ENCODE assay signal across 12 cellular contexts in the genomic region with DNA sequence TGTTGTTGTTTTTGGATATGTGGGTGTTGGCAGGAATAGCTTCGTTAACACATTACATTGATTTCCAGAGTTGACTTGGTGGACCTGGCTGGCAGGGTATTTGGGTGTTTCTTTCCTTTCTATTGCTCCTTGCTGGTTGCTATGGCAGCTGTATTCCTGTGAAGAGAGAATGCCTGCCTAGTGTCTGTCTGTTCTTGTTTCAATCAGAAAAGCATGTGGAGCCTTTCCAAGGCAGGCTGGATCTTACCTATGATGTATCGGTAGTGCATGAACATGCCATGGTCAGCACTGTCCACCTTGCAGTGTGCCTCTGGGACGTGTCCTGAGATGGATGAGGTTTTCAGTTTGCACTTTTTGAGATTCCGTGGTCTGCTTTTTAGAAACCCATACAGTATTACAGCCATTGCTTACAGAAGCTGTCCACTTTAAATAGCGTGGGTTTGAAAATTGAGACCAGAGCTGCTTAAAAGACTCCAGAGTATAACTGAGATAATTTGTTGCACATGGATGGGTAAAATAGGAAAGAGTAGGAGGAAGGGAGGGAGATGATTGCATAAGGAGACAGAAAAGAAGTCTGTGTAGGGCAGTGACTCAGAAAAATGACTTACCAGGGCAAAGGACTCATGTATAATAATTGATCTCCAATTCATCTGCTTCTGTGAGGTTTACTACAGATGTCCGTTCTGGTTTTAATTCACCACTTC. TPM values are rescaled to one million over a fixed set of nuclear protein-coding genes. Genes with fewer than 3 reads are reported as not detected.
A peak's percentile ranks its signal among the peaks of the same experiment; 100 is the strongest.
DNase-seq lines count a peak whose midpoint lies in the region; ATAC-seq and TF ChIP-seq lines count a peak whose summit lies in the region.
"Had no signal": no experiment of that assay in that cellular context is flagged by ENCODE, and none has a peak within 500 bp of the region (broad histone marks: within the 10 kb centered on the region; RNA-seq: fewer than 3 reads in every experiment).

No MANE protein-coding gene starts in this region.

- H3K14ac ChIP-seq in H9 (ENCODE audit: insufficient read depth, low read length) = no peak overlapping the region

- H2BK12ac ChIP-seq in H9 (ENCODE audit: insufficient read length, low read depth, low read length) = no peak overlapping the region

- no peak overlapping the region for H3K4me2 ChIP-seq in H9 (ENCODE audit: insufficient read depth, insufficient read length, low read length)

- no peak overlapping the region for H2BK15ac ChIP-seq in H9 (ENCODE audit: low read depth, low read length)

- no peaks in the 10 kb centered on the region for H3K79me2 ChIP-seq in H9 (ENCODE audit: insufficient read depth, low read length)

- H3K23ac ChIP-seq in H9 (ENCODE audit: insufficient read length, low read depth, low read length) = no peak overlapping the region

- no peak overlapping the region for H2AK5ac ChIP-seq in H9 (ENCODE audit: insufficient read length, low read length)

- no CpG with 5 or more reads among the region's 6 CpGs for WGBS in H9 (ENCODE audit: extremely low coverage, insufficient read length, low lambda C conversion rate)

- H2BK5ac ChIP-seq in H9 (ENCODE audit: insufficient read length, low read length) = no peak overlapping the region

- H3K27ac Mint-ChIP-seq in H9 = peak overlapping the region; percentile 89 to 93 (median 89)
- H3K27ac Mint-ChIP-seq in activated CD4-positive, alpha-beta memory T cell treated with anti-CD3 and anti-CD28 coated beads, Interleukin-2, amount 10 ng/mL, durations not matched to agents 7 days and 5 days = no peak overlapping the region
- no peak overlapping the region for H3K27ac Mint-ChIP-seq in activated T-helper 1 cell treated with anti-CD3 and anti-CD28 coated beads, Interleukin-12 subunit alpha, Interleukin-12 subunit beta, Interleukin-2, Interleukin-4 antibody, amounts not matched to agents 30 ng/mL and 10 ng/mL and 1 ng/mL, durations not matched to agents 14 hours and 24 hours and 36 hours

- no peak overlapping the region for H3K56ac ChIP-seq in H9 (ENCODE audit: insufficient read length, low read depth, low read length)

- no peak overlapping the region for H3T11ph ChIP-seq in H9 (ENCODE audit: low read length)

- peak overlapping the region in 1 of 2 experiments; percentile 27; a peak in 1 of 5 replicates for H3K4me3 Mint-ChIP-seq in H9
- no peak overlapping the region for H3K4me3 Mint-ChIP-seq in activated CD4-positive, alpha-beta memory T cell treated with anti-CD3 and anti-CD28 coated beads, Interleukin-2, amount 10 ng/mL, durations not matched to agents 7 days and 5 days
- no peak overlapping the region for H3K4me3 Mint-ChIP-seq in activated T-helper 1 cell treated with anti-CD3 and anti-CD28 coated beads, Interleukin-12 subunit alpha, Interleukin-12 subunit beta, Interleukin-2, Interleukin-4 antibody, amounts not matched to agents 30 ng/mL and 10 ng/mL and 1 ng/mL, durations not matched to agents 14 hours and 24 hours and 36 hours

- H3K36me3 Mint-ChIP-seq in H9 (ENCODE audit: insufficient read depth in 1 of 3, low read depth in 3 of 3) = no peaks in the 10 kb centered on the region
- no peaks in the 10 kb centered on the region for H3K36me3 Mint-ChIP-seq in activated CD4-positive, alpha-beta memory T cell treated with anti-CD3 and anti-CD28 coated beads, Interleukin-2, amount 10 ng/mL, durations not matched to agents 7 days and 5 days (ENCODE audit: low read depth)
- H3K36me3 Mint-ChIP-seq in activated T-helper 1 cell treated with anti-CD3 and anti-CD28 coated beads, Interleukin-12 subunit alpha, Interleukin-12 subunit beta, Interleukin-2, Interleukin-4 antibody, amounts not matched to agents 30 ng/mL and 10 ng/mL and 1 ng/mL, durations not matched to agents 14 hours and 24 hours and 36 hours (ENCODE audit: low read depth) = no peaks in the 10 kb centered on the region

- H3K18ac ChIP-seq in H9 (ENCODE audit: insufficient read length, low read depth, low read length) = peak overlapping the region; percentile 56

- no peak overlapping the region for H2BK20ac ChIP-seq in H9 (ENCODE audit: low read depth, low read length, poor library complexity, severe bottlenecking)

- H2AFZ ChIP-seq in H9 (ENCODE audit: low read length) = no peak overlapping the region

- no peak overlapping the region for H2BK120ac ChIP-seq in H9 (ENCODE audit: low read depth, low read length, poor library complexity, severe bottlenecking)

- no peak overlapping the region for H3K9ac ChIP-seq in H9 (ENCODE audit: extremely low read depth, insufficient read length, low read length)

- CTCF ChIA-PET in activated CD4-positive, alpha-beta memory T cell treated with anti-CD3 and anti-CD28 coated beads, Interleukin-2, amount 10 ng/mL, durations not matched to agents 7 days and 5 days (lab: Charles Lee) = no interaction called here

- no peaks in the 10 kb centered on the region; a peak in 1 of 5 replicates for H3K9me3 Mint-ChIP-seq in H9
- H3K9me3 Mint-ChIP-seq in activated CD4-positive, alpha-beta memory T cell treated with anti-CD3 and anti-CD28 coated beads, Interleukin-2, amount 10 ng/mL, durations not matched to agents 7 days and 5 days = no peaks in the 10 kb centered on the region
- H3K9me3 Mint-ChIP-seq in activated T-helper 1 cell treated with anti-CD3 and anti-CD28 coated beads, Interleukin-12 subunit alpha, Interleukin-12 subunit beta, Interleukin-2, Interleukin-4 antibody, amounts not matched to agents 30 ng/mL and 10 ng/mL and 1 ng/mL, durations not matched to agents 14 hours and 24 hours and 36 hours = no peaks in the 10 kb centered on the region

- no peak overlapping the region for H3K27ac ChIP-seq in H9 (ENCODE audit: insufficient read length, low read depth, low read length)
- peak overlapping the region; percentile 60 for H3K27ac ChIP-seq in angular gyrus (ENCODE audit: low read depth, low read length)
- H3K27ac ChIP-seq in foreskin keratinocyte = no peak overlapping the region
- H3K27ac ChIP-seq: upper lobe of right lung had no signal

- no peaks in the 10 kb centered on the region for H3K27me3 Mint-ChIP-seq in H9 (ENCODE audit: low read depth)
- H3K27me3 Mint-ChIP-seq in activated CD4-positive, alpha-beta memory T cell treated with anti-CD3 and anti-CD28 coated beads, Interleukin-2, amount 10 ng/mL, durations not matched to agents 7 days and 5 days = peaks cover 8% of the 10 kb centered on the region
- peaks cover 5% of the 10 kb centered on the region for H3K27me3 Mint-ChIP-seq in activated T-helper 1 cell treated with anti-CD3 and anti-CD28 coated beads, Interleukin-12 subunit alpha, Interleukin-12 subunit beta, Interleukin-2, Interleukin-4 antibody, amounts not matched to agents 30 ng/mL and 10 ng/mL and 1 ng/mL, durations not matched to agents 14 hours and 24 hours and 36 hours (ENCODE audit: insufficient read depth)

- H3K4me1 ChIP-seq in H9 (ENCODE audit: insufficient read depth, low read length) (peaks cover 3% of the 10 kb centered on the region; the same call in 1 of the 2 replicates), foreskin keratinocyte (no peaks in the 10 kb centered on the region)

- no peaks in the 10 kb centered on the region for H3K27me3 ChIP-seq in H9 (ENCODE audit: insufficient read depth, low read length)
- H3K27me3 ChIP-seq in foreskin keratinocyte = no peaks in the 10 kb centered on the region
- H3K27me3 ChIP-seq: upper lobe of right lung had no signal

- H3K4me1 Mint-ChIP-seq in H9 = peaks cover 41 to 42% of the 10 kb centered on the region in 2 experiments
- no peaks in the 10 kb centered on the region for H3K4me1 Mint-ChIP-seq in activated CD4-positive, alpha-beta memory T cell treated with anti-CD3 and anti-CD28 coated beads, Interleukin-2, amount 10 ng/mL, durations not matched to agents 7 days and 5 days
- no peaks in the 10 kb centered on the region for H3K4me1 Mint-ChIP-seq in activated T-helper 1 cell treated with anti-CD3 and anti-CD28 coated beads, Interleukin-12 subunit alpha, Interleukin-12 subunit beta, Interleukin-2, Interleukin-4 antibody, amounts not matched to agents 30 ng/mL and 10 ng/mL and 1 ng/mL, durations not matched to agents 14 hours and 24 hours and 36 hours (ENCODE audit: low read depth)

- no peak overlapping the region for H4K5ac ChIP-seq in H9 (ENCODE audit: insufficient read length, low read depth, low read length)

- H4K91ac ChIP-seq in H9 (ENCODE audit: insufficient read length, low read depth, low read length) = no peak overlapping the region

- intact Hi-C loops in sciatic nerve (cut with DNase I) = no loop called here
- intact Hi-C loops in activated T-helper 1 cell treated with anti-CD3 and anti-CD28 coated beads, Interleukin-12 subunit alpha, Interleukin-12 subunit beta, Interleukin-2, Interleukin-4 antibody, amounts not matched to agents 30 ng/mL and 10 ng/mL and 1 ng/mL, durations not matched to agents 14 hours and 24 hours and 36 hours (cut with micrococcal nuclease) = no loop called here

- H4K20me1 ChIP-seq in H9 (ENCODE audit: control insufficient read depth, insufficient read depth, insufficient read length) = no peaks in the 10 kb centered on the region

- no peak overlapping the region for H4K8ac ChIP-seq in H9 (replicated peaks; ENCODE audit: insufficient read length, low read depth, low read length)

- H3K23me2 ChIP-seq in H9 (ENCODE audit: insufficient read length, low read depth, low read length, poor library complexity, severe bottlenecking) = no peaks in the 10 kb centered on the region

- no peak overlapping the region for H3K4ac ChIP-seq in H9 (ENCODE audit: low read depth, low read length)

- no peaks in the 10 kb centered on the region for H3K9me3 ChIP-seq in H9 (ENCODE audit: control insufficient read depth, low read depth, low read length)
- H3K9me3 ChIP-seq: upper lobe of right lung had no signal

- no peaks in the 10 kb centered on the region for H3K79me1 ChIP-seq in H9 (ENCODE audit: insufficient read depth, low read depth, low read length, poor library complexity, severe bottlenecking)

- POLR2A ChIA-PET in activated CD4-positive, alpha-beta memory T cell treated with anti-CD3 and anti-CD28 coated beads, Interleukin-2, amount 10 ng/mL, durations not matched to agents 7 days and 5 days (lab: Charles Lee) = no interaction called here

- DNase-seq in H9 (no peak), foreskin keratinocyte (peak in 1 of 2 donors; percentile 46), sciatic nerve (ENCODE audit: low spot score) (no peak), CD1c-positive myeloid dendritic cell (ENCODE audit: extremely low spot score) (no peak)
- no peak for DNase-seq in stimulated activated CD4-positive, alpha-beta T cell treated with anti-CD3 and anti-CD28 coated beads, Interleukin-4, amount 100 ng/mL, for 4 hours
- DNase-seq in activated CD4-positive, alpha-beta memory T cell treated with anti-CD3 and anti-CD28 coated beads, Interleukin-2, amount 10 ng/mL, durations not matched to agents 7 days and 5 days = no peak
- no peak for DNase-seq in activated T-helper 1 cell treated with anti-CD3 and anti-CD28 coated beads, Interleukin-12 subunit alpha, Interleukin-12 subunit beta, Interleukin-2, Interleukin-4 antibody, amounts not matched to agents 30 ng/mL and 10 ng/mL and 1 ng/mL, durations not matched to agents 14 hours and 24 hours and 36 hours (ENCODE audit: low spot score)
- DNase-seq: NCI-H1092 treated with DMSO at 0.1 percent for 48 hours, NCI-H510A treated with DMSO at 0.1 percent for 48 hours, small intestine, upper lobe of right lung had no signal

- peak; percentile 57 for ATAC-seq in foreskin keratinocyte
- ATAC-seq in sciatic nerve = peak; percentile 55
- ATAC-seq: upper lobe of right lung had no signal

- no peak for TF ChIP-seq CTCF in H9 (conservative IDR thresholded peaks at IDR 0.05)
- no peak for TF ChIP-seq CTCF in foreskin keratinocyte (conservative IDR thresholded peaks at IDR 0.05)

RNA-seq across cellular contexts. Expression of a gene that starts 20.0 kb away (rescaled TPM):
- total RNA-seq in H9 (2021) (14.1 and 14.6 TPM in 2 replicates), foreskin keratinocyte (7.6 and 8.6 TPM in 2 replicates), sciatic nerve (13.5 TPM)
- 5.4 and 5.9 TPM in 2 replicates for polyA plus RNA-seq in foreskin keratinocyte
- total RNA-seq in activated CD4-positive, alpha-beta memory T cell treated with anti-CD3 and anti-CD28 coated beads, Interleukin-2, amount 10 ng/mL, durations not matched to agents 7 days and 5 days = not detected
- total RNA-seq in activated T-helper 1 cell treated with anti-CD3 and anti-CD28 coated beads, Interleukin-12 subunit alpha, Interleukin-12 subunit beta, Interleukin-2, Interleukin-4 antibody, amounts not matched to agents 30 ng/mL and 10 ng/mL and 1 ng/mL, durations not matched to agents 14 hours and 24 hours and 36 hours = not detected in 2 replicates

Comparison
In these comparisons a context has a peak if more than half of its experiments do, and no peak if none do; other contexts are left out.
1. H3K27ac Mint-ChIP-seq: peak in H9 (3 of 3); none in activated CD4-positive, alpha-beta memory T cell treated with anti-CD3 and anti-CD28 coated beads, Interleukin-2, amount 10 ng/mL, durations not matched to agents 7 days and 5 days (single experiment) and activated T-helper 1 cell treated with anti-CD3 and anti-CD28 coated beads, Interleukin-12 subunit alpha, Interleukin-12 subunit beta, Interleukin-2, Interleukin-4 antibody, amounts not matched to agents 30 ng/mL and 10 ng/mL and 1 ng/mL, durations not matched to agents 14 hours and 24 hours and 36 hours (single experiment).